ENCODE assay signal across 14 cellular contexts in the genomic region with DNA sequence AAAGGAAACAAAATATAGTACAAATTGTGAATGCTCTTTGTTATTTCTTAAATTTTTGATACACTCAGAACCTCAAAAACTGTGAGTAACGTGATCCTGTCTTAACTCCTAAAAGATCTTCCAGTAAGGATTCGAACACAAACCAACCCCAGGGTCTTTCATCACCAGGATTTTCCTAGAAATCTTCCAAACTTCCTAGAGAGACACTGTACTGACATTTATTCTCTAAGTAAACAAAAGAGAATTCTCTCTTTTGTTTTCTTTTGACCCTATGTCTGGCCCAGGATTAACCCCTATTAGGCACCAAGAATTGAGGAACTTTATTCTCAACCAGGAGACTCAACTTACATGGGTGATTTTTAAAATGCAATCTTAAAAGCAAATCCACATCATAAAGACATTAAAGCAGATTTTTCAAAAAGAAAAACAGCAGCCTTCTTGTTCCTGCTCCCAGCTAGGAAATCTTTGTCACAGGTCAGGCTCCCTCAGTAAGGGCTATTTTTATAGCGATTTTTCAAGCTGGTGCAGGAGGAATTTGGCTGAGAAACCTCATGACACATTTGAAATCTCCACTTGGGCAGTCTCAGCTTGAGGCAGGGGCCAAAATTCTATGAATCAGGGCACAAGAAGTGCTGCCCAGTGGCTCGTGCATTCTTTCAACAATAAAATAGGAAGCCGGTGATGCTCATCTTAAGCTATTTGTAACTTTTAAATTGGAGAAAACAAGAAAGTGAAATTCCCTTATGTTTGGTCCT. TPM values are rescaled to one million over a fixed set of nuclear protein-coding genes. Genes with fewer than 3 reads are reported as not detected.
DNase-seq lines count a peak whose midpoint lies in the region; ATAC-seq, FAIRE-seq and TF ChIP-seq lines count a peak whose summit lies in the region.
"Had no signal": no experiment of that assay in that cellular context is flagged by ENCODE, and none has a peak within 500 bp of the region (broad histone marks: within the 10 kb centered on the region; RNA-seq: fewer than 3 reads in every experiment).

No MANE protein-coding gene starts in this region.

- BruUV-seq in HepG2 (replicated peaks; lab: Mats Ljungman, UMichigan) = no TSS peak

- H3K36me3 ChIP-seq in HepG2 (replicated peaks in 1 of 2; ENCODE audit: control insufficient read depth in 1 of 2, insufficient read depth in 2 of 2, low read length in 2 of 2) = no peaks in the 10 kb centered on the region
- H3K36me3 ChIP-seq in right lobe of liver = no peaks in the 10 kb centered on the region
- no peaks in the 10 kb centered on the region for H3K36me3 ChIP-seq in kidney epithelial cell (ENCODE audit: control insufficient read depth, insufficient read depth, low read length)

- H3K79me2 ChIP-seq in HepG2 (ENCODE audit: insufficient read depth, low read length) = no peaks in the 10 kb centered on the region

- CTCF ChIA-PET in HepG2 (lab: Yijun Ruan, JAX; ENCODE audit: low intra/inter-chr PET ratio, low total read pairs) = no interaction called here

- WGBS in HepG2 (ENCODE audit: low lambda C conversion rate) = 5% methylated on average over 5 of the region's 5 CpGs
- 55% methylated on average over 5 of the region's 5 CpGs for WGBS in right lobe of liver (ENCODE audit: insufficient coverage, low coverage, low lambda C conversion rate, missing lambda C conversion rate)

- no peak overlapping the region for H2AFZ ChIP-seq in HepG2 (ENCODE audit: low read length)

- TF ChIP-seq POLR2A in HepG2 (IDR thresholded peaks at IDR 0.05; ENCODE audit: insufficient read depth in 1 of 2, low read depth in 2 of 2, low read length in 2 of 2) (no peak), right lobe of liver (IDR thresholded peaks at IDR 0.05) (no peak)

- FAIRE-seq in HepG2 (lab: Jason Lieb, UNC) = no peak
- FAIRE-seq: GM19239 had no signal

- no peak for TF ChIP-seq CTCF in HepG2 (CRISPR knock-in tag; IDR thresholded peaks at IDR 0.05)
- TF ChIP-seq CTCF in right lobe of liver (IDR thresholded peaks at IDR 0.05) = no peak
- no peak for TF ChIP-seq CTCF in kidney epithelial cell (IDR thresholded peaks at IDR 0.05; ENCODE audit: insufficient read depth, low read length, poor library complexity, severe bottlenecking)
- TF ChIP-seq CTCF in GM10266 (IDR thresholded peaks at IDR 0.05; ENCODE audit: control insufficient read depth, insufficient read depth, low read depth, missing control alignments) = no peak

- no peak overlapping the region for H3K4me3 ChIP-seq in HepG2 (replicated peaks in 1 of 3; ENCODE audit: insufficient read depth in 1 of 3, low read depth in 2 of 3, low read length in 3 of 3)
- no peak overlapping the region for H3K4me3 ChIP-seq in right lobe of liver
- no peak overlapping the region for H3K4me3 ChIP-seq in kidney epithelial cell (ENCODE audit: low read depth, low read length)
- H3K4me3 ChIP-seq: lung had no signal

- intact Hi-C loops in HepG2 (cut with micrococcal nuclease; ENCODE audit: unreplicated experiment) (loop anchor here (2.0 kb wide), 1 partner anchor 14 kb away; no protein-coding TSS in a partner anchor), right lobe of liver (cut with DNase I) (no loop called here)

- H3K9me3 ChIP-seq in HepG2 (ENCODE audit: low read length) (no peaks in the 10 kb centered on the region), right lobe of liver (no peaks in the 10 kb centered on the region)

- 0 out of 2 replicates have a peak overlapping the region, but pooled peaks have one; percentile 33 for H3K4me2 ChIP-seq in HepG2 (ENCODE audit: low read depth, low read length)

- H3K9ac ChIP-seq in HepG2 (ENCODE audit: insufficient read depth, low read depth, low read length) = no peak overlapping the region

- H3K27ac ChIP-seq in HepG2 (ENCODE audit: extremely low read length, insufficient read depth, low read length) (no peak overlapping the region), right lobe of liver (no peak overlapping the region)
- H3K27ac ChIP-seq: foreskin keratinocyte had no signal

- no peaks in the 10 kb centered on the region for H4K20me1 ChIP-seq in HepG2 (ENCODE audit: insufficient read depth, low read length)

- H3K27me3 ChIP-seq in HepG2 (ENCODE audit: control insufficient read depth in 1 of 2, insufficient read depth in 2 of 2, low read length in 2 of 2) (no peaks in the 10 kb centered on the region), right lobe of liver (no peaks in the 10 kb centered on the region), kidney epithelial cell (ENCODE audit: control insufficient read depth, insufficient read depth, low read length) (no peaks in the 10 kb centered on the region)
- H3K27me3 ChIP-seq: foreskin keratinocyte had no signal

- H3K4me1 ChIP-seq in HepG2 (ENCODE audit: insufficient read depth, low read length) (peaks cover 61% of the 10 kb centered on the region), right lobe of liver (no peaks in the 10 kb centered on the region)
- H3K4me1 ChIP-seq: foreskin keratinocyte had no signal

- POLR2A ChIA-PET in HepG2 (lab: Yijun Ruan, JAX) = interaction anchor here (1.4 to 2.9 kb wide), 2 partner anchors 131 to 143 kb away, joined by 4 to 14 read pairs; a partner anchor contains a TSS

- no peak for ATAC-seq in HepG2
- no peak for ATAC-seq in right lobe of liver
- no peak for ATAC-seq in HG03139 (IDR thresholded peaks at IDR 0.05; ENCODE audit: unreplicated experiment)
- ATAC-seq: activated naive CD8-positive, alpha-beta T cell treated with anti-CD3 and anti-CD28 coated beads, Interleukin-2, amount 50 U/mL, for 24 hours; foreskin keratinocyte had no signal

- in situ Hi-C loops in HepG2 (cut with HindIII; ENCODE audit: extremely low pct_ligation_motif_present, low pct_unique_long_range_greater_than_20kb) = no loop called here

- TF ChIP-seq EP300 in HepG2 (IDR thresholded peaks at IDR 0.05; ENCODE audit: low read depth in 2 of 2, low read length in 2 of 2) (peak in 1 of 2 experiments; percentile 52; a peak in 1 of 4 replicates), HepG2 (CRISPR knock-in tag; IDR thresholded peaks at IDR 0.05; ENCODE audit: borderline replicate concordance) (no peak)

- TF ChIP-seq RAD21 in HepG2 (CRISPR knock-in tag; IDR thresholded peaks at IDR 0.05) = no peak

- peak; percentile 46 for DNase-seq in HepG2 (ENCODE audit: low spot score)
- no peak for DNase-seq in right lobe of liver
- peak; percentile 98 for DNase-seq in cerebellar cortex (ENCODE audit: low spot score)
- DNase-seq in kidney epithelial cell (ENCODE audit: low read depth) = peak; percentile 35
- DNase-seq in HuH-7.5 (ENCODE audit: low spot score) = no peak
- DNase-seq in GM10266 (ENCODE audit: extremely low spot score) = no peak
- DNase-seq in hippocampal formation (lab: John Stamatoyannopoulos, UW) = no peak
- DNase-seq: activated CD4-positive, alpha-beta T cell treated with anti-CD3 and anti-CD28 coated beads, Interleukin-2, amount 50 U/mL, for 48 hours; activated naive CD8-positive, alpha-beta T cell treated with anti-CD3 and anti-CD28 coated beads, Interleukin-2, amount 50 U/mL, for 24 hours; foreskin keratinocyte; NCI-H2171 treated with DMSO at 0.1 percent for 48 hours had no signal

RNA-seq across cellular contexts. Expression of a gene that starts 6.2 kb away (rescaled TPM):
- total RNA-seq in HepG2 (2016; rRNA removed; fragmentation: Illumina TruSeq; extraction: Trizol) (53.7 and 72.7 TPM in 2 replicates), right lobe of liver (10 to 100 TPM; 29.6 to 45.9 (median 33.8) TPM), kidney epithelial cell (51.5 and 69.6 TPM in 2 replicates)
- total RNA-seq in HepG2 (2016; cell fraction: cytosol; rRNA removed; fragmentation: Illumina TruSeq; extraction: Trizol; ENCODE audit: low read depth) = 52.2 and 56.7 TPM in 2 replicates
- 50.1 and 65.9 TPM in 2 replicates for total RNA-seq in HepG2 (2016; cell fraction: insoluble cytoplasmic fraction; rRNA removed; fragmentation: Illumina TruSeq; extraction: Trizol)
- total RNA-seq in HepG2 (2016; cell fraction: membrane; rRNA removed; fragmentation: Illumina TruSeq; extraction: Trizol) = 45.7 and 53.5 TPM in 2 replicates
- total RNA-seq in HepG2 (2016; cell fraction: nucleus; rRNA removed; fragmentation: Illumina TruSeq; extraction: Trizol) = 131 and 149 TPM in 2 replicates
- 39.1 and 48.7 TPM in 2 replicates for polyA plus RNA-seq in HepG2 (2011; rRNA removed)
- 16.8 and 24.6 TPM in 2 replicates for polyA plus RNA-seq in HepG2 (2011; cell fraction: cytosol; rRNA removed)
- 87.4 and 101 TPM in 2 replicates for polyA plus RNA-seq in HepG2 (2011; cell fraction: nucleus; rRNA removed)
- 39.6 and 43.6 TPM in 2 replicates for polyA plus RNA-seq in HepG2 (2012)
- polyA plus RNA-seq in HepG2 (2016; cell fraction: cytosol; fragmentation: Illumina TruSeq; extraction: Trizol; ENCODE audit: low read depth) = 2.1 and 2.8 TPM in 2 replicates
- polyA plus RNA-seq in HepG2 (2016; cell fraction: insoluble cytoplasmic fraction; fragmentation: Illumina TruSeq; extraction: Trizol; ENCODE audit: low read depth) = 29.8 and 31.4 TPM in 2 replicates
- polyA plus RNA-seq in HepG2 (2016; cell fraction: membrane; fragmentation: Illumina TruSeq; extraction: Trizol; ENCODE audit: low read depth) = 4.7 and 5.7 TPM in 2 replicates
- 100 and 114 TPM in 2 replicates for polyA plus RNA-seq in HepG2 (2016; cell fraction: nucleus; fragmentation: Illumina TruSeq; extraction: Trizol; ENCODE audit: insufficient read depth, low read depth)
- polyA minus RNA-seq in HepG2 (2011; rRNA and poly(A)+ RNA removed; ENCODE audit: low replicate concordance) = 109 and 150 TPM in 2 replicates
- polyA minus RNA-seq in HepG2 (2011; cell fraction: cytosol; rRNA and poly(A)+ RNA removed) = 67.3 and 79.2 TPM in 2 replicates
- 508 and 586 TPM in 2 replicates for polyA minus RNA-seq in HepG2 (2011; cell fraction: nucleus; rRNA and poly(A)+ RNA removed)

RNA-seq across cellular contexts. Expression of a gene that starts 51.3 kb away (rescaled TPM):
- total RNA-seq in HepG2 (2016; rRNA removed; fragmentation: Illumina TruSeq; extraction: Trizol) (1.2 TPM in 2 replicates), right lobe of liver (under 1 TPM; 0.16 to 0.37 (median 0.27) TPM), kidney epithelial cell (0.75 and 1.6 TPM in 2 replicates)
- total RNA-seq in HepG2 (2016; cell fraction: cytosol; rRNA removed; fragmentation: Illumina TruSeq; extraction: Trizol; ENCODE audit: low read depth) = 0.20 and 0.62 TPM in 2 replicates
- total RNA-seq in HepG2 (2016; cell fraction: insoluble cytoplasmic fraction; rRNA removed; fragmentation: Illumina TruSeq; extraction: Trizol) = 0.77 and 1.2 TPM in 2 replicates
- 0.62 and 0.74 TPM in 2 replicates for total RNA-seq in HepG2 (2016; cell fraction: membrane; rRNA removed; fragmentation: Illumina TruSeq; extraction: Trizol)
- 1.6 and 2.1 TPM in 2 replicates for total RNA-seq in HepG2 (2016; cell fraction: nucleus; rRNA removed; fragmentation: Illumina TruSeq; extraction: Trizol)
- 5.1 and 5.4 TPM in 2 replicates for polyA plus RNA-seq in HepG2 (2011; rRNA removed)
- 3.4 and 5.0 TPM in 2 replicates for polyA plus RNA-seq in HepG2 (2011; cell fraction: cytosol; rRNA removed)
- 4.3 and 4.5 TPM in 2 replicates for polyA plus RNA-seq in HepG2 (2011; cell fraction: nucleus; rRNA removed)
- polyA plus RNA-seq in HepG2 (2012) = 2.8 and 4.5 TPM in 2 replicates
- 0.16 and 0.23 TPM in 2 replicates for polyA plus RNA-seq in HepG2 (2016; cell fraction: cytosol; fragmentation: Illumina TruSeq; extraction: Trizol; ENCODE audit: low read depth)
- polyA plus RNA-seq in HepG2 (2016; cell fraction: insoluble cytoplasmic fraction; fragmentation: Illumina TruSeq; extraction: Trizol; ENCODE audit: low read depth) = 1.0 and 1.1 TPM in 2 replicates
- polyA plus RNA-seq in HepG2 (2016; cell fraction: membrane; fragmentation: Illumina TruSeq; extraction: Trizol; ENCODE audit: low read depth) = 0.37 and 0.55 TPM in 2 replicates
- 3.2 TPM in 2 replicates for polyA plus RNA-seq in HepG2 (2016; cell fraction: nucleus; fragmentation: Illumina TruSeq; extraction: Trizol; ENCODE audit: insufficient read depth, low read depth)
- 4.8 and 9.6 TPM in 2 replicates for polyA minus RNA-seq in HepG2 (2011; rRNA and poly(A)+ RNA removed; ENCODE audit: low replicate concordance)
- polyA minus RNA-seq in HepG2 (2011; cell fraction: cytosol; rRNA and poly(A)+ RNA removed) = 6.1 and 6.4 TPM in 2 replicates
- 7.6 and 10.7 TPM in 2 replicates for polyA minus RNA-seq in HepG2 (2011; cell fraction: nucleus; rRNA and poly(A)+ RNA removed)

Comparison
In these comparisons a context has a peak if more than half of its experiments do, and no peak if none do; other contexts are left out.
1. DNase-seq: peak in HepG2 (single experiment), cerebellar cortex (single experiment) and kidney epithelial cell (single experiment); none in right lobe of liver (0 of 3), HuH-7.5 (single experiment), GM10266 (single experiment) and hippocampal formation (0 of 2).